In genomic region chrX:135740683-135741149, GRCh38 we compare ENCODE assay signal across 11 cellular contexts. TPM values are rescaled to one million over a fixed set of nuclear protein-coding genes. Genes with fewer than 3 reads are reported as not detected.
A peak's percentile ranks its signal among the peaks of the same experiment; 100 is the strongest.
DNase-seq lines count a peak whose midpoint lies in the region; ATAC-seq, FAIRE-seq and TF ChIP-seq lines count a peak whose summit lies in the region.
"Had no signal": no experiment of that assay in that cellular context is flagged by ENCODE, and none has a peak within 500 bp of the region (broad histone marks: within the 10 kb centered on the region; RNA-seq: fewer than 3 reads in every experiment).

No MANE protein-coding gene starts in this region.

- no peak overlapping the region for H3K4me2 ChIP-seq in HepG2 (ENCODE audit: low read depth, low read length)
- H3K4me2 ChIP-seq: BLaER1 had no signal

- BruUV-seq in HepG2 (replicated peaks; lab: Mats Ljungman, UMichigan), result no TSS peak

- peak; percentile 70 for ATAC-seq in HepG2

- H3K4me3 ChIP-seq in HL-60 (replicated peaks; ENCODE audit: insufficient read depth, low read length) (no peak overlapping the region), HepG2 (replicated peaks in 1 of 3; ENCODE audit: insufficient read depth in 1 of 3, low read depth in 2 of 3, low read length in 3 of 3) (no peak overlapping the region)
- H3K4me3 ChIP-seq: BLaER1, thoracic aorta had no signal

- no peaks in the 10 kb centered on the region for H3K9me3 ChIP-seq in HepG2 (ENCODE audit: low read length)
- H3K9me3 ChIP-seq: BLaER1, thoracic aorta had no signal

- no peak overlapping the region for H3K9ac ChIP-seq in HepG2 (ENCODE audit: insufficient read depth, low read depth, low read length)
- H3K9ac ChIP-seq: BLaER1 had no signal

- no peak overlapping the region for H2AFZ ChIP-seq in HepG2 (ENCODE audit: low read length)

- H3K27me3 ChIP-seq in HL-60 (ENCODE audit: insufficient read depth, poor library complexity, severe bottlenecking) (no peaks in the 10 kb centered on the region), HepG2 (ENCODE audit: control insufficient read depth in 1 of 2, insufficient read depth in 2 of 2, low read length in 2 of 2) (no peaks in the 10 kb centered on the region)

- intact Hi-C loops in HepG2 (cut with micrococcal nuclease; ENCODE audit: unreplicated experiment), result no loop called here

- DNase-seq in activated effector memory CD4-positive, alpha-beta T cell treated with anti-CD3 and anti-CD28 coated beads, Interleukin-2, amount 50 U/mL, for 16 hours, result peak; percentile 77
- no peak for DNase-seq in activated effector memory CD4-positive, alpha-beta T cell treated with Interleukin-2 at 50 U/mL for 16 hours
- DNase-seq in HL-60 (ENCODE audit: low read depth in 1 of 2, low spot score in 1 of 2) (peak; percentile 5 to 52), HepG2 (ENCODE audit: low spot score) (peak; percentile 5), NCI-H524 treated with DMSO at 0.1 percent for 48 hours (lab: John Stamatoyannopoulos, UW) (no peak), occipital lobe (lab: John Stamatoyannopoulos, UW) (no peak), NCI-H345 treated with DMSO at 0.1 percent for 48 hours (lab: John Stamatoyannopoulos, UW; ENCODE audit: unreplicated experiment) (no peak)
- DNase-seq in activated CD8-positive, alpha-beta memory T cell treated with anti-CD3 and anti-CD28 coated beads, Interleukin-2, amount 50 U/mL, for 4 hours, result peak; percentile 23

- H3K27ac ChIP-seq in HL-60 (replicated peaks), result no peak overlapping the region
- no peak overlapping the region for H3K27ac ChIP-seq in HepG2 (ENCODE audit: extremely low read length, insufficient read depth, low read length)
- H3K27ac ChIP-seq: BLaER1, thoracic aorta had no signal

- TF ChIP-seq RAD21 in HepG2 (CRISPR knock-in tag; IDR thresholded peaks at IDR 0.05), result no peak

- WGBS in HepG2 (ENCODE audit: low lambda C conversion rate), result 20% methylated on average over 1 of the region's 18 CpGs

- no peaks in the 10 kb centered on the region for H3K79me2 ChIP-seq in HepG2 (ENCODE audit: insufficient read depth, low read length)

- no peaks in the 10 kb centered on the region for H4K20me1 ChIP-seq in HepG2 (ENCODE audit: insufficient read depth, low read length)

- CTCF ChIA-PET in HepG2 (lab: Yijun Ruan, JAX; ENCODE audit: low intra/inter-chr PET ratio, low total read pairs), result no interaction called here

- TF ChIP-seq POLR2A in HepG2 (IDR thresholded peaks at IDR 0.05; ENCODE audit: insufficient read depth in 1 of 2, low read depth in 2 of 2, low read length in 2 of 2), result no peak

- TF ChIP-seq CTCF in HL-60 (IDR thresholded peaks at IDR 0.05; ENCODE audit: insufficient read depth, low read length) (peak; percentile 14), HepG2 (CRISPR knock-in tag; IDR thresholded peaks at IDR 0.05) (peak; percentile 51)

- POLR2A ChIA-PET in HepG2 (lab: Yijun Ruan, JAX), result no interaction called here

- H3K36me3 ChIP-seq in HepG2 (replicated peaks in 1 of 2; ENCODE audit: control insufficient read depth in 1 of 2, insufficient read depth in 2 of 2, low read length in 2 of 2), result no peaks in the 10 kb centered on the region
- H3K36me3 ChIP-seq: BLaER1, thoracic aorta had no signal

- in situ Hi-C loops in HepG2 (cut with HindIII; ENCODE audit: extremely low pct_ligation_motif_present, low pct_unique_long_range_greater_than_20kb), result no loop called here

- TF ChIP-seq EP300 in HepG2 (IDR thresholded peaks at IDR 0.05; ENCODE audit: low read depth in 2 of 2, low read length in 2 of 2) (no peak), HepG2 (CRISPR knock-in tag; IDR thresholded peaks at IDR 0.05; ENCODE audit: borderline replicate concordance) (no peak)

- no peaks in the 10 kb centered on the region for H3K4me1 ChIP-seq in HepG2 (ENCODE audit: insufficient read depth, low read length)
- H3K4me1 ChIP-seq: BLaER1 had no signal

- no peak for FAIRE-seq in HepG2 (lab: Jason Lieb, UNC)
- FAIRE-seq: endometrium had no signal

RNA-seq across cellular contexts. Expression of gene CT45A3, which starts 27.3 kb away (rescaled TPM):
- total RNA-seq in HepG2 (2016; rRNA removed; fragmentation: Illumina TruSeq; extraction: Trizol) (not detected in 2 replicates), occipital lobe (not detected)
- not detected in 2 replicates for total RNA-seq in HepG2 (2016; cell fraction: cytosol; rRNA removed; fragmentation: Illumina TruSeq; extraction: Trizol; ENCODE audit: low read depth)
- total RNA-seq in HepG2 (2016; cell fraction: insoluble cytoplasmic fraction; rRNA removed; fragmentation: Illumina TruSeq; extraction: Trizol), result not detected in 2 replicates
- not detected in 2 replicates for total RNA-seq in HepG2 (2016; cell fraction: membrane; rRNA removed; fragmentation: Illumina TruSeq; extraction: Trizol)
- total RNA-seq in HepG2 (2016; cell fraction: nucleus; rRNA removed; fragmentation: Illumina TruSeq; extraction: Trizol), result not detected in 2 replicates
- polyA plus RNA-seq in HepG2 (2011; rRNA removed), result not detected in 2 replicates
- polyA plus RNA-seq in HepG2 (2011; cell fraction: cytosol; rRNA removed), result not detected in 2 replicates
- not detected in 2 replicates for polyA plus RNA-seq in HepG2 (2011; cell fraction: nucleus; rRNA removed)
- polyA plus RNA-seq in HepG2 (2012), result not detected in 2 replicates
- not detected in 2 replicates for polyA plus RNA-seq in HepG2 (2016; cell fraction: cytosol; fragmentation: Illumina TruSeq; extraction: Trizol; ENCODE audit: low read depth)
- not detected in 2 replicates for polyA plus RNA-seq in HepG2 (2016; cell fraction: insoluble cytoplasmic fraction; fragmentation: Illumina TruSeq; extraction: Trizol; ENCODE audit: low read depth)
- not detected in 2 replicates for polyA plus RNA-seq in HepG2 (2016; cell fraction: membrane; fragmentation: Illumina TruSeq; extraction: Trizol; ENCODE audit: low read depth)
- polyA plus RNA-seq in HepG2 (2016; cell fraction: nucleus; fragmentation: Illumina TruSeq; extraction: Trizol; ENCODE audit: insufficient read depth, low read depth), result not detected in 2 replicates
- polyA minus RNA-seq in HepG2 (2011; rRNA and poly(A)+ RNA removed; ENCODE audit: low replicate concordance), result not detected in 2 replicates
- polyA minus RNA-seq in HepG2 (2011; cell fraction: cytosol; rRNA and poly(A)+ RNA removed), result not detected in 2 replicates
- polyA minus RNA-seq in HepG2 (2011; cell fraction: nucleus; rRNA and poly(A)+ RNA removed), result not detected in 2 replicates
- total RNA-seq: thoracic aorta had no signal

RNA-seq across cellular contexts. Expression of gene CT45A1, which starts 27.3 kb away (rescaled TPM):
- total RNA-seq in HepG2 (2016; rRNA removed; fragmentation: Illumina TruSeq; extraction: Trizol), result not detected in 2 replicates
- total RNA-seq in HepG2 (2016; cell fraction: cytosol; rRNA removed; fragmentation: Illumina TruSeq; extraction: Trizol; ENCODE audit: low read depth), result not detected in 2 replicates
- not detected in 2 replicates for total RNA-seq in HepG2 (2016; cell fraction: insoluble cytoplasmic fraction; rRNA removed; fragmentation: Illumina TruSeq; extraction: Trizol)
- not detected in 2 replicates for total RNA-seq in HepG2 (2016; cell fraction: membrane; rRNA removed; fragmentation: Illumina TruSeq; extraction: Trizol)
- total RNA-seq in HepG2 (2016; cell fraction: nucleus; rRNA removed; fragmentation: Illumina TruSeq; extraction: Trizol), result not detected in 2 replicates
- polyA plus RNA-seq in HepG2 (2011; rRNA removed), result not detected in 2 replicates
- not detected in 2 replicates for polyA plus RNA-seq in HepG2 (2011; cell fraction: cytosol; rRNA removed)
- not detected in 2 replicates for polyA plus RNA-seq in HepG2 (2011; cell fraction: nucleus; rRNA removed)
- not detected in 2 replicates for polyA plus RNA-seq in HepG2 (2012)
- polyA plus RNA-seq in HepG2 (2016; cell fraction: cytosol; fragmentation: Illumina TruSeq; extraction: Trizol; ENCODE audit: low read depth), result not detected in 2 replicates
- polyA plus RNA-seq in HepG2 (2016; cell fraction: insoluble cytoplasmic fraction; fragmentation: Illumina TruSeq; extraction: Trizol; ENCODE audit: low read depth), result not detected in 2 replicates
- not detected in 2 replicates for polyA plus RNA-seq in HepG2 (2016; cell fraction: membrane; fragmentation: Illumina TruSeq; extraction: Trizol; ENCODE audit: low read depth)
- not detected in 2 replicates for polyA plus RNA-seq in HepG2 (2016; cell fraction: nucleus; fragmentation: Illumina TruSeq; extraction: Trizol; ENCODE audit: insufficient read depth, low read depth)
- not detected in 2 replicates for polyA minus RNA-seq in HepG2 (2011; rRNA and poly(A)+ RNA removed; ENCODE audit: low replicate concordance)
- polyA minus RNA-seq in HepG2 (2011; cell fraction: cytosol; rRNA and poly(A)+ RNA removed), result not detected in 2 replicates
- not detected in 2 replicates for polyA minus RNA-seq in HepG2 (2011; cell fraction: nucleus; rRNA and poly(A)+ RNA removed)
- total RNA-seq in occipital lobe, result not detected
- total RNA-seq: thoracic aorta had no signal

RNA-seq across cellular contexts. Expression of gene CT45A5, which starts 44.6 kb away (rescaled TPM):
- total RNA-seq in HepG2 (2016; rRNA removed; fragmentation: Illumina TruSeq; extraction: Trizol), result not detected in 2 replicates
- total RNA-seq in HepG2 (2016; cell fraction: cytosol; rRNA removed; fragmentation: Illumina TruSeq; extraction: Trizol; ENCODE audit: low read depth), result not detected in 2 replicates
- total RNA-seq in HepG2 (2016; cell fraction: insoluble cytoplasmic fraction; rRNA removed; fragmentation: Illumina TruSeq; extraction: Trizol), result not detected in 2 replicates
- total RNA-seq in HepG2 (2016; cell fraction: membrane; rRNA removed; fragmentation: Illumina TruSeq; extraction: Trizol), result not detected in 2 replicates
- total RNA-seq in HepG2 (2016; cell fraction: nucleus; rRNA removed; fragmentation: Illumina TruSeq; extraction: Trizol), result not detected in 2 replicates
- polyA plus RNA-seq in HepG2 (2011; rRNA removed), result not detected in 2 replicates
- polyA plus RNA-seq in HepG2 (2011; cell fraction: cytosol; rRNA removed), result not detected in 2 replicates
- not detected in 2 replicates for polyA plus RNA-seq in HepG2 (2011; cell fraction: nucleus; rRNA removed)
- polyA plus RNA-seq in HepG2 (2012), result not detected in 2 replicates
- not detected in 2 replicates for polyA plus RNA-seq in HepG2 (2016; cell fraction: cytosol; fragmentation: Illumina TruSeq; extraction: Trizol; ENCODE audit: low read depth)
- not detected in 2 replicates for polyA plus RNA-seq in HepG2 (2016; cell fraction: insoluble cytoplasmic fraction; fragmentation: Illumina TruSeq; extraction: Trizol; ENCODE audit: low read depth)
- polyA plus RNA-seq in HepG2 (2016; cell fraction: membrane; fragmentation: Illumina TruSeq; extraction: Trizol; ENCODE audit: low read depth), result not detected in 2 replicates
- polyA plus RNA-seq in HepG2 (2016; cell fraction: nucleus; fragmentation: Illumina TruSeq; extraction: Trizol; ENCODE audit: insufficient read depth, low read depth), result not detected in 2 replicates
- polyA minus RNA-seq in HepG2 (2011; rRNA and poly(A)+ RNA removed; ENCODE audit: low replicate concordance), result not detected in 2 replicates
- polyA minus RNA-seq in HepG2 (2011; cell fraction: cytosol; rRNA and poly(A)+ RNA removed), result not detected in 2 replicates
- not detected in 2 replicates for polyA minus RNA-seq in HepG2 (2011; cell fraction: nucleus; rRNA and poly(A)+ RNA removed)
- total RNA-seq in occipital lobe, result not detected
- total RNA-seq: thoracic aorta had no signal

Comparison
In these comparisons a context has a peak if more than half of its experiments do, and no peak if none do; other contexts are left out.
1. DNase-seq: peak in activated effector memory CD4-positive, alpha-beta T cell treated with anti-CD3 and anti-CD28 coated beads, Interleukin-2, amount 50 U/mL, for 16 hours (single experiment), HL-60 (2 of 2), activated CD8-positive, alpha-beta memory T cell treated with anti-CD3 and anti-CD28 coated beads, Interleukin-2, amount 50 U/mL, for 4 hours (single experiment) and HepG2 (single experiment); none in activated effector memory CD4-positive, alpha-beta T cell treated with Interleukin-2 at 50 U/mL for 16 hours (single experiment), NCI-H524 treated with DMSO at 0.1 percent for 48 hours (single experiment), occipital lobe (single experiment) and NCI-H345 treated with DMSO at 0.1 percent for 48 hours (single experiment).